In the genomic region with DNA sequence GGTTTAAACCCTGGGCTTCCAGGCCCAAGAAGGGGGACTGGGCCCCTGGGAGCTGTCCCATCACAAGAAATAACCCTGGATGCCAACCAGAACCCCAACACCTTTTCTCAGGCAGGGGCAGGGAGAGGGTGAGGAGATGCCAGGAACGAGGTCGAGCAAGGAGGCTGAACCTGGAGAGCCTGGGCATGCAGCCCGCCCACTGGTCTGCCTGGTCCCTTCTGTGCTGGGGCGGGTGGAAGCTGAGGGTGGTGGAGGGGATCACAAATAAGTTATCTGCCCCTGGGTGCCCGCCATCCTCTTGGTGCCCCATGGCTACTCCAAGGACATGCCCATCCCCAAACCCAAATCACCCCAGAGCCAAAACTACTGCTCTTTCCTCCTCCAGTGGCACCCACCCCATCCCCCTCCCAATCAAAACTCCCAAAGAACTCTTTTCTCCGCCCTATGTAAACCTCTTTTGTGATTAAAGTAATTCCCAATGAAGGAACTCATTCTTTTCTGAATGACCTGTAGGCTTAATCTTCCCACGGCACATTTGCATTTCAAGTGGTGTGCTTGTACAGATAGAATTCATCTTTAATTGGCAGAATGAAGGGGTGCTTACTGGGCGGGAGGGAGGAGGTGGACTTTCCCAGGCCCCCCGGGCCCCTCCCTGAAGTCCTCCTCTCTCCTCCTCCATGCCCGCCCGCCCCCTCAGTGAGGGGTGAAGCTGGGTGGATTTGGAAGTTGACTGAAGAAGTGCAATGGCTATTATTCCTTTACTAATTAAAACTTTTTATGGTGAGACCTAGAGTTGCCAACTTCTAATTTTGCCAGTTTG, we compare ENCODE assay signal across 15 cellular contexts. TPM values are rescaled to one million over a fixed set of nuclear protein-coding genes. Genes with fewer than 3 reads are reported as not detected.
A peak's percentile ranks its signal among the peaks of the same experiment; 100 is the strongest.
DNase-seq lines count a peak whose midpoint lies in the region; ATAC-seq and TF ChIP-seq lines count a peak whose summit lies in the region.
"Had no signal": no experiment of that assay in that cellular context is flagged by ENCODE, and none has a peak within 500 bp of the region (broad histone marks: within the 10 kb centered on the region; RNA-seq: fewer than 3 reads in every experiment).

No MANE protein-coding gene starts in this region.

- CTCF ChIA-PET in WTC11 (lab: Charles Lee) = interaction anchor here (0.9 to 3.5 kb wide), 3 partner anchors 39 to 115 kb away, joined by 4 to 16 read pairs (median 5); a partner anchor contains a TSS

- DNase-seq in HAP-1 (ENCODE audit: low spot score in 2 of 2) (peak; percentile 84 to 98), WTC11 (ENCODE audit: low spot score) (no peak), substantia nigra (lab: John Stamatoyannopoulos, UW) (peak in 1 of 49 donors; percentile 38), KBM-7 (no peak), OCI-M2 (lab: John Stamatoyannopoulos, UW; ENCODE audit: unreplicated experiment) (no peak), DMS79 (lab: John Stamatoyannopoulos, UW) (no peak)
- DNase-seq: ACHN; CD4-positive, CD25-positive, alpha-beta regulatory T cell; DND-41; GDM1; Karpas-422; NCI-H2029; NCI-H226; NCI-H748 treated with DMSO at 0.1 percent for 48 hours had no signal

- no peak overlapping the region for H3K9ac ChIP-seq in iPS-18a (ENCODE audit: low read length)

- TF ChIP-seq CTCF in WTC11 (IDR thresholded peaks at IDR 0.05) = no peak

- H3K27ac ChIP-seq in iPS-18a (ENCODE audit: low read length) (no peak overlapping the region), substantia nigra (ENCODE audit: low read depth, low read length, poor library complexity, severe bottlenecking) (peak overlapping the region; percentile 13)

- H3K9me3 Mint-ChIP-seq in WTC11 = no peaks in the 10 kb centered on the region

- POLR2A ChIA-PET in WTC11 (lab: Charles Lee) = interaction anchor here (0.6 kb wide), 1 partner anchor 87 kb away, joined by 3 read pairs; no protein-coding TSS in a partner anchor

- no peaks in the 10 kb centered on the region for H3K9me3 ChIP-seq in HAP-1
- H3K9me3 ChIP-seq in iPS-18a (ENCODE audit: control insufficient read depth, low read depth, low read length) = no peaks in the 10 kb centered on the region

- peak overlapping the region; percentile 14 for H3K4me3 Mint-ChIP-seq in WTC11
- H3K4me3 Mint-ChIP-seq: CD4-positive, CD25-positive, alpha-beta regulatory T cell had no signal

- H3K27me3 ChIP-seq in HAP-1 (ENCODE audit: low read depth) (no peaks in the 10 kb centered on the region), iPS-18a (ENCODE audit: control insufficient read depth, insufficient read depth, low read length) (peaks cover 28% of the 10 kb centered on the region)

- no peak overlapping the region for H3K4me3 ChIP-seq in HAP-1
- peak overlapping the region; percentile 13 for H3K4me3 ChIP-seq in iPS-18a (ENCODE audit: low read length)

- H3K36me3 Mint-ChIP-seq in WTC11 = peaks cover 11% of the 10 kb centered on the region
- H3K36me3 Mint-ChIP-seq: CD4-positive, CD25-positive, alpha-beta regulatory T cell had no signal

- H3K27ac Mint-ChIP-seq in WTC11 = no peak overlapping the region; the same call in 1 of the 2 replicates
- H3K27ac Mint-ChIP-seq: CD4-positive, CD25-positive, alpha-beta regulatory T cell had no signal

- peaks cover 35% of the 10 kb centered on the region for H3K4me1 Mint-ChIP-seq in WTC11
- H3K4me1 Mint-ChIP-seq: CD4-positive, CD25-positive, alpha-beta regulatory T cell had no signal

- H3K4me1 ChIP-seq in HAP-1 = peaks cover 22% of the 10 kb centered on the region
- H3K4me1 ChIP-seq in iPS-18a (ENCODE audit: control insufficient read depth, low read depth, low read length) = peaks cover 33% of the 10 kb centered on the region

- H3K27me3 Mint-ChIP-seq in WTC11 (ENCODE audit: low read depth) = peaks cover 46% of the 10 kb centered on the region

- in situ Hi-C loops in HAP-1 (cut with MboI; ENCODE audit: low sequenced_read_pairs) (no loop called here), KBM-7 (cut with MboI; ENCODE audit: low pct_unique_long_range_greater_than_20kb, low sequenced_read_pairs) (no loop called here)

- ATAC-seq in WTC11 = peak; percentile 76

- H3K36me3 ChIP-seq in HAP-1 (replicated peaks) = no peaks in the 10 kb centered on the region
- no peaks in the 10 kb centered on the region for H3K36me3 ChIP-seq in iPS-18a (ENCODE audit: control insufficient read depth, low read depth, low read length)

TF ChIP-seq in WTC11, 78 proteins besides CTCF, POLR2A, EP300 and RAD21:
- TF ChIP-seq SP1 (CRISPR knock-in tag; conservative IDR thresholded peaks at IDR 0.05) (peak; percentile 31; the same call in 1 of the 2 replicates), ZNF423 (CRISPR knock-in tag; IDR thresholded peaks at IDR 0.05) (no peak), ZNF219 (CRISPR knock-in tag; IDR thresholded peaks at IDR 0.05; ENCODE audit: borderline replicate concordance) (no peak), TEAD1 (CRISPR knock-in tag; IDR thresholded peaks at IDR 0.05) (0 out of 2 replicates have a peak, but pooled peaks have one; percentile 23), ZNF671 (CRISPR knock-in tag; IDR thresholded peaks at IDR 0.05) (no peak), ZNF263 (CRISPR knock-in tag; IDR thresholded peaks at IDR 0.05; ENCODE audit: low read depth) (peak; percentile 81), ZNF138 (CRISPR knock-in tag; conservative IDR thresholded peaks at IDR 0.05) (no peak)
TF ChIP-seq in WTC11: peak in this region for 3.

RNA-seq across cellular contexts. Expression of a gene that starts 47.9 kb away (rescaled TPM):
- total RNA-seq in WTC11 (2021) = 8.9 to 10.1 TPM (median 9.7 TPM) in 3 replicates

Comparison
In these comparisons a context has a peak if more than half of its experiments do, and no peak if none do; other contexts are left out.
1. DNase-seq: peak in HAP-1 (2 of 2); none in WTC11 (single experiment), KBM-7 (single experiment), OCI-M2 (single experiment) and DMS79 (single experiment).